7 cellular contexts compared by ENCODE assay signal in the genomic region with DNA sequence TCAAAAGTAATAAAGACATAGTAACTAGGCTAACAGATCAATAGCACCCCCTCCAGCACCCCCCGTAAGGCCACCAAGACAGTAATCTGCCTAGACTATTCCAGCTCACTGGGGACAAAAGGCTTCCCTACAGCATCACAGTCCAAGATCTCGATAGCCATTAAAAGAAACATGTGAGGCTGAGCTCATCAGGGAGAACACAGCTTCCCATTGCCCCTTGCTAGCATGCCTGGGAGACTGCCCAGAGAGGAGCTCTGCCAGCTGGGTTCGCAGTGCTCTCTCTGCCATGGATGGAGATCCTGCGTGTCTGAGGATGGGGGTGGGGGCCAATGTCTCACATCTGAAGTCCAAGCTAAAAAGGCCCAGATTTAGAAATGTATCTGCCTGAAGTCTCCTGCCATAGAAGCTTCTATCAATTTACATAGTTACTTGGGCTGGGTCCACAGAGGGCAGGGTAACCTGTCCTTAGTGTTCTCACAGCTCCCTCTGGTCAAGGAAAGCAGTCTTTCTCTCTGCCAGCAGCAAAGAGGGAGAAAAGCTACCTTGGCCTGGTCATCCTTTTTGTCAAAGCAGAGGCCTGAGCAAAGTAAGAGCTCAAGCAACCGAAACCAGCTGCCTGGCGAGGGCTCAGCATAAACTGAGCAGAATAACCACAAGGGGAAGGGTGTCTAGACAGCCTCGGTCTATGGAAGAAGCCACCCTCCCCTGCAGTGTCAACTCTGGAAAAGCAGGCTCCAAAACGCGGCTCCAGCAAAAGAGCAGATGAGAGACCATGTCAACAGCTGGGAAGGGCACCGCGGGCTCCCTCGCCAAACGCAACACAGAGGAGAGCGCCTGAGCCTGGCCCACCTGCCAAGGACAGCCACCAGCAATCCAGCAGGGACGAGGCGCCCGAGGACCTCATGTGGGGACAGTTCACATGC. TPM values are rescaled to one million over a fixed set of nuclear protein-coding genes. Genes with fewer than 3 reads are reported as not detected.
DNase-seq lines count a peak whose midpoint lies in the region; ATAC-seq and TF ChIP-seq lines count a peak whose summit lies in the region.

No MANE protein-coding gene starts in this region.

- H3K27ac ChIP-seq in IMR-90 (ENCODE audit: insufficient read depth, low read length) (peak overlapping the region; percentile 40; the same call in 1 of the 2 replicates), mesendoderm (ENCODE audit: low read depth, low read length) (no peak overlapping the region), vagina (peak overlapping the region; percentile 86)

- H2BK120ac ChIP-seq in IMR-90 (ENCODE audit: low read depth, low read length), result peak overlapping the region; percentile 26; the same call in 1 of the 2 replicates
- no peak overlapping the region for H2BK120ac ChIP-seq in mesendoderm (ENCODE audit: low read depth, low read length)

- peak overlapping the region; percentile 55 for H2AK5ac ChIP-seq in IMR-90 (ENCODE audit: low read depth, low read length)
- H2AK5ac ChIP-seq in mesendoderm (ENCODE audit: low read length), result peak overlapping the region; percentile 47

- H3K4me1 ChIP-seq in IMR-90 (ENCODE audit: control insufficient read depth, insufficient read depth, low read length) (peaks cover 37% of the 10 kb centered on the region), mesendoderm (ENCODE audit: control insufficient read depth, low read depth, low read length) (peaks cover 27% of the 10 kb centered on the region), vagina (peaks cover 88% of the 10 kb centered on the region)

- H4K8ac ChIP-seq in IMR-90 (ENCODE audit: low read depth in 2 of 2, low read length in 2 of 2) (peak overlapping the region in 1 of 2 experiments; percentile 39; a peak in 1 of 4 replicates), mesendoderm (ENCODE audit: low read depth, low read length) (no peak overlapping the region)

- H3K9me1 ChIP-seq in IMR-90 (ENCODE audit: insufficient read depth, low read length), result peaks cover 15% of the 10 kb centered on the region

- dilution Hi-C loops in IMR-90 (cut with HindIII; ENCODE audit: low sequenced_read_pairs, unreplicated experiment), result no loop called here

- TF ChIP-seq CTCF in IMR-90 (conservative IDR thresholded peaks at IDR 0.05; ENCODE audit: low read depth, low read length) (0 out of 2 replicates have a peak, but pooled peaks have one; percentile 4), vagina (IDR thresholded peaks at IDR 0.05) (no peak)

- CTCF ChIA-PET in IMR-90 (lab: Yijun Ruan, JAX), result interaction anchor here (1.4 to 1.7 kb wide), 2 partner anchors 76 to 339 kb away, joined by 3 to 4 read pairs; no protein-coding TSS in a partner anchor

- DNase-seq in IMR-90, result peak; percentile 73
- peak; percentile 26 for DNase-seq in central memory CD4-positive, alpha-beta T cell
- no peak for DNase-seq in mesendoderm
- no peak for DNase-seq in vagina (ENCODE audit: extremely low spot score in 2 of 2)
- DNase-seq in HT-29 (ENCODE audit: low spot score), result no peak
- DNase-seq in NK-92 treated with Interleukin-12 subunit alpha and Interleukin-12 subunit beta, amount 100 ng/mL, for 24 hours (lab: John Stamatoyannopoulos, UW), result no peak

- intact Hi-C loops in IMR-90 (cut with micrococcal nuclease), result loop anchor here (10.0 kb wide), 1 partner anchor 512 kb away; a partner anchor contains a TSS
- intact Hi-C loops in vagina (cut with DNase I), result loop anchor here (10.0 kb wide), 1 partner anchor 58 kb away; no protein-coding TSS in a partner anchor

- 0 out of 2 replicates have a peak overlapping the region, but pooled peaks have one; percentile 11 for H4K91ac ChIP-seq in IMR-90 (ENCODE audit: insufficient read depth, low read depth, low read length)

- H3K56ac ChIP-seq in IMR-90 (ENCODE audit: extremely low read depth, insufficient read depth, low read length) (no peak overlapping the region), mesendoderm (ENCODE audit: low read length) (peak overlapping the region; percentile 51)

- H2BK5ac ChIP-seq in IMR-90 (ENCODE audit: low read depth, low read length, poor library complexity, severe bottlenecking) (no peak overlapping the region), mesendoderm (ENCODE audit: low read length) (no peak overlapping the region)

- H3K36me3 ChIP-seq in IMR-90 (ENCODE audit: control insufficient read depth, insufficient read depth, low read length), result no peaks in the 10 kb centered on the region
- H3K36me3 ChIP-seq in mesendoderm (ENCODE audit: control insufficient read depth, insufficient read depth, low read length), result no peaks in the 10 kb centered on the region
- no peaks in the 10 kb centered on the region for H3K36me3 ChIP-seq in vagina

- H3K4me2 ChIP-seq in IMR-90 (ENCODE audit: low read depth, low read length) (peak overlapping the region; percentile 19; the same call in 1 of the 2 replicates), mesendoderm (ENCODE audit: low read length) (no peak overlapping the region)

- peak overlapping the region; percentile 58; the same call in 1 of the 2 replicates for H3K18ac ChIP-seq in IMR-90 (ENCODE audit: low read depth, low read length)
- H3K18ac ChIP-seq in mesendoderm (ENCODE audit: low read length), result no peak overlapping the region

- H3K9me3 ChIP-seq in IMR-90 (ENCODE audit: control insufficient read depth, insufficient read depth, low read length), result no peaks in the 10 kb centered on the region
- H3K9me3 ChIP-seq in vagina, result no peaks in the 10 kb centered on the region

- POLR2A ChIA-PET in IMR-90 (lab: Charles Lee; ENCODE audit: unreplicated experiment), result no interaction called here

- H4K5ac ChIP-seq in IMR-90 (ENCODE audit: low read depth, low read length) (peak overlapping the region; percentile 36; the same call in 1 of the 2 replicates), mesendoderm (ENCODE audit: low read length) (no peak overlapping the region)

- peak overlapping the region; percentile 42; the same call in 1 of the 2 replicates for H3K14ac ChIP-seq in IMR-90 (replicated peaks; ENCODE audit: low read depth, low read length)

- H3K4ac ChIP-seq in IMR-90 (ENCODE audit: low read depth, low read length) (peak overlapping the region; percentile 49), mesendoderm (ENCODE audit: low read depth, low read length) (no peak overlapping the region)

- BruUV-seq in IMR-90 (replicated peaks; lab: Mats Ljungman, UMichigan), result no TSS peak

- TF ChIP-seq RAD21 in IMR-90 (IDR thresholded peaks at IDR 0.05; ENCODE audit: low read length), result no peak

- H2BK20ac ChIP-seq in IMR-90 (ENCODE audit: low read depth, low read length), result peak overlapping the region; percentile 22; the same call in 1 of the 2 replicates

- peaks cover 58% of the 10 kb centered on the region for H4K20me1 ChIP-seq in IMR-90 (ENCODE audit: insufficient read depth, low read length)

- H3K79me2 ChIP-seq in mesendoderm (ENCODE audit: control insufficient read depth, insufficient read depth, low read length), result peaks cover 57% of the 10 kb centered on the region

- H3K4me3 ChIP-seq in IMR-90 (ENCODE audit: insufficient read depth, low read depth, low read length) (no peak overlapping the region), mesendoderm (ENCODE audit: low read length) (no peak overlapping the region), vagina (peak overlapping the region in 1 of 2 donors; percentile 4)

- H3K9ac ChIP-seq in IMR-90 (ENCODE audit: low read depth, low read length) (peak overlapping the region; percentile 19; the same call in 1 of the 2 replicates), mesendoderm (ENCODE audit: low read length) (peak overlapping the region; percentile 20)

- peaks cover 40 to 76% of the 10 kb centered on the region in 2 experiments for H3K79me1 ChIP-seq in IMR-90 (ENCODE audit: low read depth in 1 of 2, low read length in 2 of 2)
- H3K79me1 ChIP-seq in mesendoderm (ENCODE audit: low read length), result peaks cover 34% of the 10 kb centered on the region

- 0 out of 3 replicates have a peak overlapping the region, but pooled peaks have one; percentile 20 for H2BK15ac ChIP-seq in IMR-90 (ENCODE audit: low read depth, low read length)
- no peak overlapping the region for H2BK15ac ChIP-seq in mesendoderm (replicated peaks; ENCODE audit: low read depth)

- H2AFZ ChIP-seq in IMR-90 (replicated peaks; ENCODE audit: low read length, poor library complexity), result no peak overlapping the region

- H3K27me3 ChIP-seq in IMR-90 (ENCODE audit: control insufficient read depth, insufficient read depth, low read length), result no peaks in the 10 kb centered on the region
- H3K27me3 ChIP-seq in mesendoderm (ENCODE audit: insufficient read depth, low read length, poor library complexity), result no peaks in the 10 kb centered on the region
- no peaks in the 10 kb centered on the region for H3K27me3 ChIP-seq in vagina

- peak overlapping the region; percentile 53 for H2AK9ac ChIP-seq in IMR-90 (replicated peaks; ENCODE audit: low read depth, low read length, poor library complexity)

- TF ChIP-seq POLR2A in IMR-90 (IDR thresholded peaks at IDR 0.05; ENCODE audit: low read depth, low read length), result no peak
- no peak for TF ChIP-seq POLR2A in vagina (IDR thresholded peaks at IDR 0.05)

- in situ Hi-C loops in IMR-90 (cut with MboI; ENCODE audit: low sequenced_read_pairs), result no loop called here

- ATAC-seq in GM18870 (IDR thresholded peaks at IDR 0.05; ENCODE audit: unreplicated experiment), result peak; percentile 42
- peak; percentile 4; the same call in 1 of the 2 replicates for ATAC-seq in IMR-90 (ENCODE audit: low read depth)

- WGBS in IMR-90 (ENCODE audit: extremely low coverage in 2 of 2, insufficient read length in 1 of 2), 2 experiments, result 72% methylated on average over 10 of the region's 17 CpGs; no CpG with 5 or more reads in 1 of the 2 experiments
- no CpG with 5 or more reads among the region's 17 CpGs for WGBS in mesendoderm (ENCODE audit: extremely low coverage, insufficient coverage, low lambda C conversion rate)

- peak overlapping the region; percentile 37; the same call in 1 of the 2 replicates for H3K23ac ChIP-seq in IMR-90 (ENCODE audit: low read depth, low read length)
- no peak overlapping the region for H3K23ac ChIP-seq in mesendoderm (ENCODE audit: low read length)

TF ChIP-seq in IMR-90, 13 proteins besides CTCF, POLR2A, EP300 and RAD21 (continues in another document):
- TF ChIP-seq NFE2L2 (IDR thresholded peaks at IDR 0.05; ENCODE audit: low read depth, low read length), result no peak
- TF ChIP-seq CEBPB (IDR thresholded peaks at IDR 0.05; ENCODE audit: low read depth, low read length), result no peak
- no peak for TF ChIP-seq RCOR1 (IDR thresholded peaks at IDR 0.05; ENCODE audit: insufficient replicate concordance, low read length)
- no peak for TF ChIP-seq BHLHE40 (IDR thresholded peaks at IDR 0.05; ENCODE audit: low read depth, low read length)
- no peak for TF ChIP-seq FOS (IDR thresholded peaks at IDR 0.05; ENCODE audit: low read depth, low read length)
- TF ChIP-seq MAFK (IDR thresholded peaks at IDR 0.05; ENCODE audit: low read depth, low read length), result no peak

RNA-seq across cellular contexts. Expression of a gene that starts 17.6 kb away (rescaled TPM):
- total RNA-seq in IMR-90 (2012; rRNA removed) (69.2 and 87.8 TPM in 2 replicates), vagina (30.7 TPM)
- 55.9 and 62.8 TPM in 2 replicates for polyA plus RNA-seq in IMR-90 (2012; rRNA removed)
- 35.1 and 74.2 TPM in 2 replicates for polyA plus RNA-seq in IMR-90 (2012; cell fraction: cytosol; rRNA removed)
- 87.7 and 98.9 TPM in 2 replicates for polyA plus RNA-seq in IMR-90 (2012; cell fraction: nucleus; rRNA removed; ENCODE audit: low replicate concordance)
- polyA plus RNA-seq in mesendoderm (2013, experiment 1 of 2), result 10.9 TPM
- polyA plus RNA-seq in mesendoderm (2013, experiment 2 of 2), result 12.6 TPM
- 24.0 and 25.2 TPM in 2 replicates for total RNA-seq in HT-29 (2014; rRNA removed; shearing (Covaris generic))

Comparison
In these comparisons a context has a peak if more than half of its experiments do, and no peak if none do; other contexts are left out.
1. DNase-seq: peak in IMR-90 (single experiment) and central memory CD4-positive, alpha-beta T cell (single experiment); none in mesendoderm (single experiment), vagina (0 of 2), HT-29 (single experiment) and NK-92 treated with Interleukin-12 subunit alpha and Interleukin-12 subunit beta, amount 100 ng/mL, for 24 hours (single experiment).